ENCODE assay signal across 11 cellular contexts in the genomic region with DNA sequence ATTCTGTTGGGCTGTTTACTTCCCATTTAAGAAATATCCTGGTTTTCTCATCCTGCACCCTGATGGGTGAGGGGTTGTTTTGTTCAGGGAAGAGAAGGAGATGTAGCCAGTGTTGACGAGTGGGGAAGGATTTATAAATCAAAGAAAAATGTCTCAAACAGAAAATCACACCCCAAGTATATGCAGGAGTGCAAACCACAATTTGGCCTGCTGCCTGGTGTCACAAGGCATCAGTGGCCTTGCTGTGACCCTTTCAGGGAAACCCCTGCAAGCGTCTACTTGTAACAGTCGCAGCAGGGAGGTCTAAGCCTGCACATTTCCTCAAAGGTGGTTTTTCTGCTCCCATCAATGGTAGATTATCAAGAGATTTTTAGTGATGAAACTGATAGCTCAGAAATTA.
A peak's percentile ranks its signal among the peaks of the same experiment; 100 is the strongest.
DNase-seq lines count a peak whose midpoint lies in the region; ATAC-seq and TF ChIP-seq lines count a peak whose summit lies in the region.
"Had no signal": no experiment of that assay in that cellular context is flagged by ENCODE, and none has a peak within 500 bp of the region (broad histone marks: within the 10 kb centered on the region; RNA-seq: fewer than 3 reads in every experiment).

No MANE protein-coding gene starts in this region.

- peak; percentile 98 for ATAC-seq in GM18867 (IDR thresholded peaks at IDR 0.05; ENCODE audit: unreplicated experiment)
- peak; percentile 99 for ATAC-seq in GM21619 (IDR thresholded peaks at IDR 0.05; ENCODE audit: unreplicated experiment)
- ATAC-seq in HG03342 (IDR thresholded peaks at IDR 0.05; ENCODE audit: unreplicated experiment): peak; percentile 97
- peak; percentile 51 to 76 for ATAC-seq in naive B cell (ENCODE audit: low read depth in 2 of 2)
- ATAC-seq in stimulated activated effector memory CD8-positive, alpha-beta T cell treated with anti-CD3 and anti-CD28 coated beads, Interleukin-12 subunit alpha, Interleukin-12 subunit beta, amount 100 ng/mL, for 72 hours: no peak
- ATAC-seq: activated naive CD4-positive, alpha-beta T cell treated with anti-CD3 and anti-CD28 coated beads, Interleukin-2, amount 50 U/mL, for 72 hours had no signal

- no peaks in the 10 kb centered on the region for H3K36me3 Mint-ChIP-seq in naive B cell
- H3K36me3 Mint-ChIP-seq in stimulated activated effector memory CD8-positive, alpha-beta T cell treated with anti-CD3 and anti-CD28 coated beads, Interleukin-12 subunit alpha, Interleukin-12 subunit beta, amount 100 ng/mL, for 72 hours: peaks cover 5% of the 10 kb centered on the region

- TF ChIP-seq CTCF in vagina (IDR thresholded peaks at IDR 0.05): no peak

- peaks cover 0 to 6% (median 3%) of the 10 kb centered on the region in 3 donors for H3K27me3 Mint-ChIP-seq in naive B cell

- intact Hi-C loops in vagina (cut with DNase I): no loop called here

- peaks cover 5 to 11% (median 7%) of the 10 kb centered on the region in 3 donors for H3K4me1 Mint-ChIP-seq in naive B cell
- H3K4me1 Mint-ChIP-seq in stimulated activated effector memory CD8-positive, alpha-beta T cell treated with anti-CD3 and anti-CD28 coated beads, Interleukin-12 subunit alpha, Interleukin-12 subunit beta, amount 100 ng/mL, for 72 hours: no peaks in the 10 kb centered on the region

- DNase-seq in naive B cell (no peak), NCI-H1417 (lab: John Stamatoyannopoulos, UW) (no peak), anterior cingulate cortex (lab: John Stamatoyannopoulos, UW) (no peak), vagina (ENCODE audit: extremely low spot score in 2 of 2) (no peak)
- DNase-seq in stimulated activated effector memory CD8-positive, alpha-beta T cell treated with anti-CD3 and anti-CD28 coated beads, Interleukin-12 subunit alpha, Interleukin-12 subunit beta, amount 100 ng/mL, for 72 hours (ENCODE audit: low spot score in 2 of 2): no peak

- no peak overlapping the region for H3K4me3 ChIP-seq in vagina
- H3K4me3 ChIP-seq: esophagus muscularis mucosa, lung had no signal

- H3K27ac Mint-ChIP-seq in naive B cell: peak overlapping the region in 1 of 6 donors; percentile 66
- H3K27ac Mint-ChIP-seq in stimulated activated effector memory CD8-positive, alpha-beta T cell treated with anti-CD3 and anti-CD28 coated beads, Interleukin-12 subunit alpha, Interleukin-12 subunit beta, amount 100 ng/mL, for 72 hours: no peak overlapping the region
- H3K27ac Mint-ChIP-seq: activated naive CD4-positive, alpha-beta T cell treated with anti-CD3 and anti-CD28 coated beads, Interleukin-2, amount 50 U/mL, for 72 hours had no signal

- H3K27me3 ChIP-seq in vagina: no peaks in the 10 kb centered on the region
- H3K27me3 ChIP-seq: esophagus muscularis mucosa had no signal

- H3K27ac ChIP-seq in vagina: no peak overlapping the region
- H3K27ac ChIP-seq: esophagus muscularis mucosa had no signal

- H3K4me1 ChIP-seq in vagina: no peaks in the 10 kb centered on the region
- H3K4me1 ChIP-seq: esophagus muscularis mucosa had no signal

- no peaks in the 10 kb centered on the region for H3K9me3 ChIP-seq in vagina
- H3K9me3 ChIP-seq: esophagus muscularis mucosa had no signal

- H3K36me3 ChIP-seq in vagina: no peaks in the 10 kb centered on the region
- H3K36me3 ChIP-seq: esophagus muscularis mucosa had no signal

- H3K4me3 Mint-ChIP-seq in naive B cell: peak overlapping the region in 1 of 8 donors; percentile 41
- no peak overlapping the region for H3K4me3 Mint-ChIP-seq in stimulated activated effector memory CD8-positive, alpha-beta T cell treated with anti-CD3 and anti-CD28 coated beads, Interleukin-12 subunit alpha, Interleukin-12 subunit beta, amount 100 ng/mL, for 72 hours

- no peak for TF ChIP-seq POLR2A in vagina (IDR thresholded peaks at IDR 0.05)

- H3K9me3 Mint-ChIP-seq in naive B cell: peaks cover 3 to 18% (median 5%) of the 10 kb centered on the region in 7 donors
- H3K9me3 Mint-ChIP-seq in stimulated activated effector memory CD8-positive, alpha-beta T cell treated with anti-CD3 and anti-CD28 coated beads, Interleukin-12 subunit alpha, Interleukin-12 subunit beta, amount 100 ng/mL, for 72 hours: peaks cover 13% of the 10 kb centered on the region
